Comparison of ENCODE assay signal across 1 cellular context in the genomic region with DNA sequence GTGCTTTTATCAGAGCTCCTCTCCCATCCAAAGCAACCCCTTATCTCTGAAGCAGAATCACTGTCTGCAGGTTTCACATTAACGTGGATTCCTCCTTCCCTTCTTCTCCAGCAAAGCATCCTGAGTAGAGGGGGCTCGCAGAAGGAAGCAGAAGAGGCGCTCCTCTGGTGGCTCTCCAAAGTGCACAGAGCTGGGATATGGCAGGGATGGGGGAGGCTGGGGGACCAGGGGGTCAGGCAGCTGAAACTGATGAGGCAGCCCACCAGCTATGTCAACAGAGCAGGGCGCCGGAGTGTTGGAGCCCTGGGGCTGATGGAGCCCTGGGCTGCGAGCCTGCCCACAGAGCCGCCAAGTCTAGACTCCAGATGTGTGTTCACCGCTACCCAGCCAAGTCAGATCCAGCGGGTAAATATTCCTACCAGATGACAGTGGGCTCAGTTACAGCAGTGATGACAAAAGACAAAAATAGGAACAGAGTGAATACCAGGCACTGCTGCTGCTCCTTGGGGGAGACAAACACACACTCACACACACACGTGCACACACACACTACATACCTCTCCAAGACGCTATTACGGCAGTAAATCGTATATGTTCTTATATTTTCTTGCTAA.
TF ChIP-seq lines count a peak whose summit lies in the region.

No MANE protein-coding gene starts in this region.

TF ChIP-seq in K562, 482 proteins besides CTCF, POLR2A, EP300 and RAD21 (continued from another document):
- TF ChIP-seq, protein P1, sequence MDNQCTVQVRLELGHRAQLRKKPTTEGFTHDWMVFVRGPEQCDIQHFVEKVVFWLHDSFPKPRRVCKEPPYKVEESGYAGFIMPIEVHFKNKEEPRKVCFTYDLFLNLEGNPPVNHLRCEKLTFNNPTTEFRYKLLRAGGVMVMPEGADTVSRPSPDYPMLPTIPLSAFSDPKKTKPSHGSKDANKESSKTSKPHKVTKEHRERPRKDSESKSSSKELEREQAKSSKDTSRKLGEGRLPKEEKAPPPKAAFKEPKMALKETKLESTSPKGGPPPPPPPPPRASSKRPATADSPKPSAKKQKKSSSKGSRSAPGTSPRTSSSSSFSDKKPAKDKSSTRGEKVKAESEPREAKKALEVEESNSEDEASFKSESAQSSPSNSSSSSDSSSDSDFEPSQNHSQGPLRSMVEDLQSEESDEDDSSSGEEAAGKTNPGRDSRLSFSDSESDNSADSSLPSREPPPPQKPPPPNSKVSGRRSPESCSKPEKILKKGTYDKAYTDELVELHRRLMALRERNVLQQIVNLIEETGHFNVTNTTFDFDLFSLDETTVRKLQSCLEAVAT (IDR thresholded peaks at IDR 0.05) = no peak
- TF ChIP-seq POLR2H (tag; IDR thresholded peaks at IDR 0.05; ENCODE audit: low read depth) = no peak
